8 cellular contexts compared by ENCODE assay signal in genomic region chr17:79795795-79796569, GRCh38. TPM values are rescaled to one million over a fixed set of nuclear protein-coding genes. Genes with fewer than 3 reads are reported as not detected.
A peak's percentile ranks its signal among the peaks of the same experiment; 100 is the strongest.
DNase-seq lines count a peak whose midpoint lies in the region; ATAC-seq, FAIRE-seq and TF ChIP-seq lines count a peak whose summit lies in the region.

No MANE protein-coding gene starts in this region.

- CTCF ChIA-PET in Panc1 (lab: Charles Lee) = interaction anchor here (1.3 kb wide), 1 partner anchor 50 kb away, joined by 4 read pairs; no protein-coding TSS in a partner anchor

- no peak for TF ChIP-seq POLR2A in GM12891 (IDR thresholded peaks at IDR 0.05; ENCODE audit: low read depth, low read length)
- TF ChIP-seq POLR2A in gastrocnemius medialis (IDR thresholded peaks at IDR 0.05) = no peak

- DNase-seq in GM12891 (ENCODE audit: insufficient read length, low spot score) (no peak), Panc1 (ENCODE audit: low read depth, low spot score) (no peak), fibroblast of pulmonary artery (ENCODE audit: low read depth) (no peak), gastrocnemius medialis (no peak), GM19238 (ENCODE audit: insufficient read length, low spot score) (no peak), kidney tubule cell (ENCODE audit: low spot score) (no peak)
- DNase-seq in activated effector memory CD4-positive, alpha-beta T cell treated with Interleukin-2 at 50 U/mL for 16 hours = no peak

- no peaks in the 10 kb centered on the region for H3K27me3 ChIP-seq in Panc1 (ENCODE audit: control insufficient read depth, insufficient read depth, low read length)
- H3K27me3 ChIP-seq in gastrocnemius medialis = peaks cover 64 to 65% (median 65%) of the 10 kb centered on the region in 3 donors

- FAIRE-seq in GM12891 (lab: Jason Lieb, UNC) = peak; percentile 83

- ATAC-seq in Panc1 (no peak), gastrocnemius medialis (no peak), GM18907 (IDR thresholded peaks at IDR 0.05; ENCODE audit: unreplicated experiment) (no peak)

- H3K4me3 ChIP-seq in Panc1 (ENCODE audit: low read depth in 2 of 2, low read length in 2 of 2) (peak overlapping the region; percentile 82 to 91), fibroblast of pulmonary artery (replicated peaks; ENCODE audit: low read depth, low read length) (peak overlapping the region; percentile 75), gastrocnemius medialis (peak overlapping the region; percentile 66 to 87 (median 76))

- H3K27ac ChIP-seq in Panc1 (ENCODE audit: low read length) = peak overlapping the region; percentile 75
- H3K27ac ChIP-seq in gastrocnemius medialis = no peak overlapping the region

- H3K9me3 ChIP-seq in Panc1 (ENCODE audit: control insufficient read depth, insufficient read depth, low read depth, low read length) (no peaks in the 10 kb centered on the region), gastrocnemius medialis (no peaks in the 10 kb centered on the region)

- TF ChIP-seq CTCF in Panc1 (IDR thresholded peaks at IDR 0.05) (no peak), fibroblast of pulmonary artery (IDR thresholded peaks at IDR 0.05; ENCODE audit: low read length, missing control alignments) (no peak), gastrocnemius medialis (IDR thresholded peaks at IDR 0.05 in 4 of 5, conservative IDR thresholded peaks at IDR 0.05 in 1 of 5) (no peak)

- H3K36me3 ChIP-seq in Panc1 (ENCODE audit: control insufficient read depth, insufficient read depth, low read length) (peaks cover 3% of the 10 kb centered on the region; the same call in 1 of the 2 replicates), gastrocnemius medialis (no peaks in the 10 kb centered on the region)

- H3K4me1 ChIP-seq in Panc1 (ENCODE audit: control insufficient read depth, insufficient read depth, low read length) (peaks cover 42% of the 10 kb centered on the region), gastrocnemius medialis (peaks cover 17 to 41% of the 10 kb centered on the region in 2 donors)

- in situ Hi-C loops in Panc1 (cut with HindIII; ENCODE audit: low pct_unique_long_range_greater_than_20kb, low sequenced_read_pairs) (loop anchor here (25.0 kb wide), 1 partner anchor 191 kb away; no protein-coding TSS in a partner anchor), gastrocnemius medialis (cut with MboI; ENCODE audit: low sequenced_read_pairs in 4 of 4) (no loop called here)

- TSS peak; percentile 93 for BruUV-seq in Panc1 (replicated peaks; lab: Mats Ljungman, UMichigan)

- intact Hi-C loops in Panc1 (cut with micrococcal nuclease; ENCODE audit: unreplicated experiment) (no loop called here), gastrocnemius medialis (cut with DNase I; ENCODE audit: low total_unique reads) (no loop called here)

- POLR2A ChIA-PET in Panc1 (lab: Charles Lee) = no interaction called here

TF ChIP-seq in GM12891, 5 proteins besides CTCF, POLR2A, EP300 and RAD21:
- TF ChIP-seq POU2F2 (IDR thresholded peaks at IDR 0.05; ENCODE audit: low read depth, low read length) (no peak), POLR2AphosphoS5 (IDR thresholded peaks at IDR 0.05; ENCODE audit: low read depth, low read length) (no peak), PAX5 (IDR thresholded peaks at IDR 0.05; ENCODE audit: insufficient read depth, low read length, severe bottlenecking) (no peak), SPI1 (IDR thresholded peaks at IDR 0.05; ENCODE audit: low read depth, low read length) (no peak), TAF1 (IDR thresholded peaks at IDR 0.05; ENCODE audit: low read depth, low read length) (no peak)

RNA-seq across cellular contexts. Expression of gene CBX8, which starts 0.9 kb away (rescaled TPM):
- 2.8 TPM for polyA plus RNA-seq in GM12891 (2012; ENCODE audit: low read depth, missing spikeins)
- total RNA-seq in Panc1 (2021; ENCODE audit: unreplicated experiment) (15.3 TPM), gastrocnemius medialis (under 1 TPM in 3 of 4 donors, not detected in 1; 0.18 to 0.94 (median 0.49) TPM)
- 17.3 TPM for polyA plus RNA-seq in Panc1 (2012; ENCODE audit: insufficient read length)

RNA-seq across cellular contexts. Expression of gene CBX2, which starts 18.0 kb away (rescaled TPM):
- 0.47 TPM for polyA plus RNA-seq in GM12891 (2012; ENCODE audit: low read depth, missing spikeins)
- total RNA-seq in Panc1 (2021; ENCODE audit: unreplicated experiment) (9.0 TPM), gastrocnemius medialis (1 to 10 TPM in 1 of 4 donors, under 1 TPM in 2, not detected in 1; 0.13 to 1.1 (median 0.42) TPM)
- 5.9 TPM for polyA plus RNA-seq in Panc1 (2012; ENCODE audit: insufficient read length)

RNA-seq across cellular contexts. Expression of gene CBX4, which starts 43.3 kb away (rescaled TPM):
- polyA plus RNA-seq in GM12891 (2012; ENCODE audit: low read depth, missing spikeins) = 17.1 TPM
- total RNA-seq in Panc1 (2021; ENCODE audit: unreplicated experiment) (48.6 TPM), gastrocnemius medialis (1 to 10 TPM; 3.0 to 9.0 (median 5.3) TPM)
- polyA plus RNA-seq in Panc1 (2012; ENCODE audit: insufficient read length) = 39.2 TPM
